Comparison of ENCODE assay signal across 20 cellular contexts in genomic region chr15:54500330-54500729, GRCh38.
"Had no signal": no experiment of that assay in that cellular context is flagged by ENCODE, and none has a peak within 500 bp of the region (broad histone marks: within the 10 kb centered on the region; RNA-seq: fewer than 3 reads in every experiment).

No MANE protein-coding gene starts in this region.

- H2AFZ ChIP-seq: hepatocyte had no signal

- H3K27ac Mint-ChIP-seq: mesothelial cell of epicardium; naive B cell; naive thymus-derived CD8-positive, alpha-beta T cell had no signal

- H3K27ac ChIP-seq: coronary artery, dorsolateral prefrontal cortex, esophagus muscularis mucosa, foreskin keratinocyte, gastroesophageal sphincter, heart left ventricle, hepatocyte, left lung, lower lobe of right lung had no signal

- H3K36me3 Mint-ChIP-seq: mesothelial cell of epicardium; naive B cell; naive thymus-derived CD8-positive, alpha-beta T cell had no signal

- H3K27me3 Mint-ChIP-seq: naive B cell had no signal

- H3K4me1 Mint-ChIP-seq: naive B cell; naive thymus-derived CD8-positive, alpha-beta T cell had no signal

- H3K9me3 Mint-ChIP-seq: mesothelial cell of epicardium had no signal

- ATAC-seq: foreskin keratinocyte; gastroesophageal sphincter; heart left ventricle; left cardiac atrium; left lung; left ventricle myocardium superior; lower lobe of right lung; mucosa of descending colon; naive thymus-derived CD8-positive, alpha-beta T cell had no signal

- DNase-seq: dermis blood vessel endothelial cell; effector CD4-positive, alpha-beta T cell; effector memory CD4-positive, alpha-beta T cell; foreskin keratinocyte; heart left ventricle; hypothalamus; left cardiac atrium; left lung; left ventricle myocardium superior; lower lobe of right lung; mesenchymal stem cell; mucosa of descending colon; naive B cell; naive thymus-derived CD8-positive, alpha-beta T cell had no signal

- H3K4me3 Mint-ChIP-seq: mesothelial cell of epicardium; naive B cell; naive thymus-derived CD8-positive, alpha-beta T cell had no signal

- H3K4me2 ChIP-seq: hepatocyte had no signal

- H3K36me3 ChIP-seq: esophagus muscularis mucosa, gastroesophageal sphincter, heart left ventricle, left lung, lower lobe of right lung had no signal

- H3K4me3 ChIP-seq: coronary artery, dorsolateral prefrontal cortex, esophagus muscularis mucosa, gastroesophageal sphincter, heart left ventricle, hepatocyte, left lung, lower lobe of right lung, mucosa of descending colon had no signal

- H3K27me3 ChIP-seq: dorsolateral prefrontal cortex, esophagus muscularis mucosa, foreskin keratinocyte, gastroesophageal sphincter, heart left ventricle, hepatocyte, left lung had no signal

- H3K79me2 ChIP-seq: hepatocyte had no signal

- H3K4me1 ChIP-seq: esophagus muscularis mucosa, foreskin keratinocyte, gastroesophageal sphincter, heart left ventricle, left lung, lower lobe of right lung had no signal
